Comparison of ENCODE assay signal across 8 cellular contexts in genomic region chr1:28208818-28209441, GRCh38. TPM values are rescaled to one million over a fixed set of nuclear protein-coding genes. Genes with fewer than 3 reads are reported as not detected.
DNase-seq lines count a peak whose midpoint lies in the region; ATAC-seq and TF ChIP-seq lines count a peak whose summit lies in the region.

No MANE protein-coding gene starts in this region.

- H3K4me1 ChIP-seq in CD4-positive, CD25-positive, alpha-beta regulatory T cell (ENCODE audit: control insufficient read depth, insufficient read depth, low read length, poor library complexity, severe bottlenecking): no peaks in the 10 kb centered on the region
- H3K4me1 ChIP-seq in PC-3 (ENCODE audit: insufficient read depth, low read length): no peaks in the 10 kb centered on the region

- H3K9ac ChIP-seq in PC-3 (ENCODE audit: low read length): no peak overlapping the region

- no peaks in the 10 kb centered on the region for H3K9me3 Mint-ChIP-seq in CD4-positive, CD25-positive, alpha-beta regulatory T cell
- no peaks in the 10 kb centered on the region for H3K9me3 Mint-ChIP-seq in activated T-helper 1 cell treated with anti-CD3 and anti-CD28 coated beads, Interleukin-12 subunit alpha, Interleukin-12 subunit beta, Interleukin-2, Interleukin-4 antibody, amounts not matched to agents 30 ng/mL and 10 ng/mL and 1 ng/mL, durations not matched to agents 14 hours and 24 hours and 36 hours

- POLR2A ChIA-PET in PC-3 (lab: Charles Lee; ENCODE audit: unreplicated experiment): interaction anchor here (0.6 kb wide), 1 partner anchor 97 kb away, joined by 3 read pairs; no protein-coding TSS in a partner anchor

- H3K27me3 Mint-ChIP-seq in CD4-positive, CD25-positive, alpha-beta regulatory T cell: no peaks in the 10 kb centered on the region
- no peaks in the 10 kb centered on the region for H3K27me3 Mint-ChIP-seq in activated T-helper 1 cell treated with anti-CD3 and anti-CD28 coated beads, Interleukin-12 subunit alpha, Interleukin-12 subunit beta, Interleukin-2, Interleukin-4 antibody, amounts not matched to agents 30 ng/mL and 10 ng/mL and 1 ng/mL, durations not matched to agents 14 hours and 24 hours and 36 hours (ENCODE audit: insufficient read depth)

- H3K9me2 ChIP-seq in PC-3 (replicated peaks; ENCODE audit: low read length): no peaks in the 10 kb centered on the region

- H3K36me3 Mint-ChIP-seq in CD4-positive, CD25-positive, alpha-beta regulatory T cell: peaks cover 21% of the 10 kb centered on the region
- peaks cover 29% of the 10 kb centered on the region for H3K36me3 Mint-ChIP-seq in activated T-helper 1 cell treated with anti-CD3 and anti-CD28 coated beads, Interleukin-12 subunit alpha, Interleukin-12 subunit beta, Interleukin-2, Interleukin-4 antibody, amounts not matched to agents 30 ng/mL and 10 ng/mL and 1 ng/mL, durations not matched to agents 14 hours and 24 hours and 36 hours (ENCODE audit: low read depth)

- intact Hi-C loops in PC-3 (cut with micrococcal nuclease): loop anchor here (1.0 to 10.0 kb wide), 3 partner anchors 118 to 354 kb away; no protein-coding TSS in a partner anchor
- intact Hi-C loops in activated T-helper 1 cell treated with anti-CD3 and anti-CD28 coated beads, Interleukin-12 subunit alpha, Interleukin-12 subunit beta, Interleukin-2, Interleukin-4 antibody, amounts not matched to agents 30 ng/mL and 10 ng/mL and 1 ng/mL, durations not matched to agents 14 hours and 24 hours and 36 hours (cut with micrococcal nuclease): loop anchor here (1.0 to 5.0 kb wide), 4 partner anchors 118 to 350 kb away; no protein-coding TSS in a partner anchor

- H3K27ac Mint-ChIP-seq in CD4-positive, CD25-positive, alpha-beta regulatory T cell: peak overlapping the region in 1 of 3 donors; percentile 69
- no peak overlapping the region for H3K27ac Mint-ChIP-seq in activated T-helper 1 cell treated with anti-CD3 and anti-CD28 coated beads, Interleukin-12 subunit alpha, Interleukin-12 subunit beta, Interleukin-2, Interleukin-4 antibody, amounts not matched to agents 30 ng/mL and 10 ng/mL and 1 ng/mL, durations not matched to agents 14 hours and 24 hours and 36 hours

- no peak overlapping the region for H3K27ac ChIP-seq in CD4-positive, CD25-positive, alpha-beta regulatory T cell (ENCODE audit: insufficient read depth, low read length, poor library complexity, severe bottlenecking)
- H3K27ac ChIP-seq in PC-3 (ENCODE audit: low read length): no peak overlapping the region

- H3K36me3 ChIP-seq in CD4-positive, CD25-positive, alpha-beta regulatory T cell (ENCODE audit: control insufficient read depth, insufficient read depth, low read length): peaks cover 66% of the 10 kb centered on the region
- H3K36me3 ChIP-seq in PC-3 (ENCODE audit: low read depth, low read length): peaks cover 38% of the 10 kb centered on the region

- H3K4me1 Mint-ChIP-seq in CD4-positive, CD25-positive, alpha-beta regulatory T cell: peaks cover 0 to 17% (median 6%) of the 10 kb centered on the region in 4 donors
- peaks cover 19% of the 10 kb centered on the region for H3K4me1 Mint-ChIP-seq in activated T-helper 1 cell treated with anti-CD3 and anti-CD28 coated beads, Interleukin-12 subunit alpha, Interleukin-12 subunit beta, Interleukin-2, Interleukin-4 antibody, amounts not matched to agents 30 ng/mL and 10 ng/mL and 1 ng/mL, durations not matched to agents 14 hours and 24 hours and 36 hours (ENCODE audit: low read depth)

- TF ChIP-seq CTCF in PC-3 (conservative IDR thresholded peaks at IDR 0.05; ENCODE audit: low read depth, low read length) (peak; percentile 91), fibroblast of villous mesenchyme (IDR thresholded peaks at IDR 0.05; ENCODE audit: insufficient read depth, low read depth, low read length) (peak; percentile 82)

- no peaks in the 10 kb centered on the region for H3K27me3 ChIP-seq in CD4-positive, CD25-positive, alpha-beta regulatory T cell (ENCODE audit: control insufficient read depth, insufficient read depth, low read length)
- no peaks in the 10 kb centered on the region for H3K27me3 ChIP-seq in PC-3 (ENCODE audit: low read length)

- ATAC-seq in CD4-positive, CD25-positive, alpha-beta regulatory T cell (ENCODE audit: low read depth in 2 of 2): peak; percentile 72 to 74
- ATAC-seq in HG02678 (IDR thresholded peaks at IDR 0.05; ENCODE audit: unreplicated experiment) (peak; percentile 56), PC-3 (peak; percentile 88)

- peaks cover 8% of the 10 kb centered on the region for H3F3A ChIP-seq in PC-3 (ENCODE audit: low read length, unreplicated experiment)

- H3K4me3 ChIP-seq in CD4-positive, CD25-positive, alpha-beta regulatory T cell (ENCODE audit: low read depth, low read length): no peak overlapping the region
- H3K4me3 ChIP-seq in PC-3 (ENCODE audit: low read length): no peak overlapping the region
- H3K4me3 ChIP-seq in fibroblast of villous mesenchyme (ENCODE audit: low read depth, low read length): no peak overlapping the region

- no peaks in the 10 kb centered on the region for H3K9me3 ChIP-seq in CD4-positive, CD25-positive, alpha-beta regulatory T cell (ENCODE audit: control insufficient read depth in 2 of 2, low read length in 2 of 2)
- no peaks in the 10 kb centered on the region for H3K9me3 ChIP-seq in PC-3 (ENCODE audit: low read length)

- H3K79me2 ChIP-seq in PC-3 (ENCODE audit: low read length): no peaks in the 10 kb centered on the region

- H2AFZ ChIP-seq in PC-3 (ENCODE audit: low read length): no peak overlapping the region

- H3K4me3 Mint-ChIP-seq in CD4-positive, CD25-positive, alpha-beta regulatory T cell: no peak overlapping the region
- no peak overlapping the region for H3K4me3 Mint-ChIP-seq in activated T-helper 1 cell treated with anti-CD3 and anti-CD28 coated beads, Interleukin-12 subunit alpha, Interleukin-12 subunit beta, Interleukin-2, Interleukin-4 antibody, amounts not matched to agents 30 ng/mL and 10 ng/mL and 1 ng/mL, durations not matched to agents 14 hours and 24 hours and 36 hours

- peak; percentile 39 to 79 (median 70) for DNase-seq in CD4-positive, CD25-positive, alpha-beta regulatory T cell
- peak; percentile 80 for DNase-seq in PC-3
- DNase-seq in activated T-helper 1 cell treated with anti-CD3 and anti-CD28 coated beads, Interleukin-12 subunit alpha, Interleukin-12 subunit beta, Interleukin-2, Interleukin-4 antibody, amounts not matched to agents 30 ng/mL and 10 ng/mL and 1 ng/mL, durations not matched to agents 14 hours and 24 hours and 36 hours (ENCODE audit: low spot score): peak; percentile 49
- peak; percentile 79 for DNase-seq in fibroblast of villous mesenchyme (ENCODE audit: low read depth)
- DNase-seq in non-pigmented ciliary epithelial cell (ENCODE audit: low read depth): peak; percentile 27
- peak; percentile 68 for DNase-seq in ureter (ENCODE audit: low spot score)
- DNase-seq in GOT3 (lab: John Stamatoyannopoulos, UW): no peak

- TSS peak; percentile 18 for BruUV-seq in PC-3 (replicated peaks; lab: Mats Ljungman, UMichigan)

- CTCF ChIA-PET in PC-3 (lab: Charles Lee): interaction anchor here (0.5 to 2.0 kb wide), 5 partner anchors 31 to 159 kb away, joined by 3 to 18 read pairs (median 5); partner anchors contain the start of gene EYA3

- no peak overlapping the region for H3K4me2 ChIP-seq in PC-3 (ENCODE audit: low read length)

- H4K20me1 ChIP-seq in PC-3 (ENCODE audit: low read length): no peaks in the 10 kb centered on the region

RNA-seq across cellular contexts. Expression of gene DNAJC8, which starts 23.9 kb away (rescaled TPM):
- total RNA-seq in CD4-positive, CD25-positive, alpha-beta regulatory T cell: 75.3 TPM
- 100 to 1,000 TPM; 152 to 181 (median 157) TPM for polyA plus RNA-seq in CD4-positive, CD25-positive, alpha-beta regulatory T cell
- total RNA-seq in PC-3 (2014; rRNA removed): 63.6 and 66.0 TPM in 2 replicates
- 95.4 and 97.1 TPM in 2 replicates for total RNA-seq in activated T-helper 1 cell treated with anti-CD3 and anti-CD28 coated beads, Interleukin-12 subunit alpha, Interleukin-12 subunit beta, Interleukin-2, Interleukin-4 antibody, amounts not matched to agents 30 ng/mL and 10 ng/mL and 1 ng/mL, durations not matched to agents 14 hours and 24 hours and 36 hours
- 68.0 and 81.6 TPM in 2 replicates for total RNA-seq in fibroblast of villous mesenchyme
- 67.4 TPM for total RNA-seq in ureter

RNA-seq across cellular contexts. Expression of gene ATP5IF1, which starts 27.0 kb away (rescaled TPM):
- total RNA-seq in CD4-positive, CD25-positive, alpha-beta regulatory T cell: 96.6 TPM
- polyA plus RNA-seq in CD4-positive, CD25-positive, alpha-beta regulatory T cell: 100 to 1,000 TPM; 467 to 676 (median 604) TPM
- total RNA-seq in PC-3 (2014; rRNA removed) (364 and 465 TPM in 2 replicates), fibroblast of villous mesenchyme (89.4 and 101 TPM in 2 replicates), ureter (128 TPM)
- total RNA-seq in activated T-helper 1 cell treated with anti-CD3 and anti-CD28 coated beads, Interleukin-12 subunit alpha, Interleukin-12 subunit beta, Interleukin-2, Interleukin-4 antibody, amounts not matched to agents 30 ng/mL and 10 ng/mL and 1 ng/mL, durations not matched to agents 14 hours and 24 hours and 36 hours: 128 and 132 TPM in 2 replicates

RNA-seq across cellular contexts. Expression of gene PTAFR, which starts 32.4 kb away (rescaled TPM):
- 0.54 TPM for total RNA-seq in CD4-positive, CD25-positive, alpha-beta regulatory T cell
- under 1 TPM; 0.15 to 0.84 (median 0.40) TPM for polyA plus RNA-seq in CD4-positive, CD25-positive, alpha-beta regulatory T cell
- total RNA-seq in PC-3 (2014; rRNA removed): 3.9 and 4.5 TPM in 2 replicates
- total RNA-seq in activated T-helper 1 cell treated with anti-CD3 and anti-CD28 coated beads, Interleukin-12 subunit alpha, Interleukin-12 subunit beta, Interleukin-2, Interleukin-4 antibody, amounts not matched to agents 30 ng/mL and 10 ng/mL and 1 ng/mL, durations not matched to agents 14 hours and 24 hours and 36 hours: 0.24 and 0.62 TPM in 2 replicates
- under 0.01 TPM in 2 replicates for total RNA-seq in fibroblast of villous mesenchyme
- 9.9 TPM for total RNA-seq in ureter

RNA-seq across cellular contexts. Expression of gene SESN2, which starts 50.4 kb away (rescaled TPM):
- 13.9 TPM for total RNA-seq in CD4-positive, CD25-positive, alpha-beta regulatory T cell
- 1 to 10 TPM; 5.0 to 8.9 (median 6.9) TPM for polyA plus RNA-seq in CD4-positive, CD25-positive, alpha-beta regulatory T cell
- total RNA-seq in PC-3 (2014; rRNA removed) (6.9 and 10.7 TPM in 2 replicates), fibroblast of villous mesenchyme (13.4 and 39.9 TPM in 2 replicates), ureter (20.4 TPM)
- 18.7 and 19.3 TPM in 2 replicates for total RNA-seq in activated T-helper 1 cell treated with anti-CD3 and anti-CD28 coated beads, Interleukin-12 subunit alpha, Interleukin-12 subunit beta, Interleukin-2, Interleukin-4 antibody, amounts not matched to agents 30 ng/mL and 10 ng/mL and 1 ng/mL, durations not matched to agents 14 hours and 24 hours and 36 hours
